8 cellular contexts compared by ENCODE assay signal in genomic region chr17:2030779-2031163, GRCh38. TPM values are rescaled to one million over a fixed set of nuclear protein-coding genes. Genes with fewer than 3 reads are reported as not detected.
A peak's percentile ranks its signal among the peaks of the same experiment; 100 is the strongest.
DNase-seq lines count a peak whose midpoint lies in the region; ATAC-seq and TF ChIP-seq lines count a peak whose summit lies in the region.

No MANE protein-coding gene starts in this region.

- H3K4me1 Mint-ChIP-seq in CD14-positive monocyte (peaks cover 22% of the 10 kb centered on the region), immature natural killer cell (peaks cover 17 to 25% of the 10 kb centered on the region in 2 donors)
- peaks cover 29% of the 10 kb centered on the region for H3K4me1 Mint-ChIP-seq in activated naive CD4-positive, alpha-beta T cell treated with anti-CD3 and anti-CD28 coated beads, Interleukin-2, amount 50 U/mL, for 24 hours
- H3K4me1 Mint-ChIP-seq in stimulated activated naive CD8-positive, alpha-beta T cell treated with anti-CD3 and anti-CD28 coated beads, Interleukin-15, amount 100 ng/mL, for 72 hours, result peaks cover 55% of the 10 kb centered on the region

- H3K9me3 Mint-ChIP-seq in CD14-positive monocyte (peaks cover 0 to 18% (median 14%) of the 10 kb centered on the region in 7 donors), immature natural killer cell (peaks cover 0 to 1% (median 0%) of the 10 kb centered on the region in 6 donors)
- no peaks in the 10 kb centered on the region for H3K9me3 Mint-ChIP-seq in activated naive CD4-positive, alpha-beta T cell treated with anti-CD3 and anti-CD28 coated beads, Interleukin-2, amount 50 U/mL, for 24 hours
- H3K9me3 Mint-ChIP-seq in stimulated activated naive CD8-positive, alpha-beta T cell treated with anti-CD3 and anti-CD28 coated beads, Interleukin-15, amount 100 ng/mL, for 72 hours, result no peaks in the 10 kb centered on the region

- peak; percentile 17 for ATAC-seq in HG02759 (IDR thresholded peaks at IDR 0.05; ENCODE audit: unreplicated experiment)
- ATAC-seq in stimulated activated naive CD8-positive, alpha-beta T cell treated with anti-CD3 and anti-CD28 coated beads, Interleukin-15, amount 100 ng/mL, for 72 hours, result peak; percentile 25

- intact Hi-C loops in CD14-positive monocyte (cut with micrococcal nuclease), result loop anchor here in 1 of 2 donors (10.0 kb wide), 1 partner anchor 316 kb away; the partner anchor contains the start of gene TLCD2

- H3K27ac Mint-ChIP-seq in CD14-positive monocyte, result peak overlapping the region in 3 of 7 donors; percentile 2 to 87 (median 75)
- peak overlapping the region; percentile 89 for H3K27ac Mint-ChIP-seq in activated naive CD4-positive, alpha-beta T cell treated with anti-CD3 and anti-CD28 coated beads, Interleukin-2, amount 50 U/mL, for 24 hours
- peak overlapping the region; percentile 65 to 91 (median 79) for H3K27ac Mint-ChIP-seq in immature natural killer cell
- H3K27ac Mint-ChIP-seq in stimulated activated naive CD8-positive, alpha-beta T cell treated with anti-CD3 and anti-CD28 coated beads, Interleukin-15, amount 100 ng/mL, for 72 hours, result peak overlapping the region; percentile 91 to 96

- H3K27me3 Mint-ChIP-seq in CD14-positive monocyte (ENCODE audit: low read depth in 3 of 3) (peaks cover 40 to 43% (median 40%) of the 10 kb centered on the region in 3 donors), immature natural killer cell (ENCODE audit: low read depth in 3 of 3) (peaks cover 6 to 13% (median 8%) of the 10 kb centered on the region in 3 donors)
- H3K27me3 Mint-ChIP-seq in activated naive CD4-positive, alpha-beta T cell treated with anti-CD3 and anti-CD28 coated beads, Interleukin-2, amount 50 U/mL, for 24 hours, result peaks cover 9% of the 10 kb centered on the region
- peaks cover 34% of the 10 kb centered on the region for H3K27me3 Mint-ChIP-seq in stimulated activated naive CD8-positive, alpha-beta T cell treated with anti-CD3 and anti-CD28 coated beads, Interleukin-15, amount 100 ng/mL, for 72 hours

- H3K36me3 Mint-ChIP-seq in CD14-positive monocyte (peaks cover 6 to 7% of the 10 kb centered on the region in 2 donors), immature natural killer cell (no peaks in the 10 kb centered on the region)
- H3K36me3 Mint-ChIP-seq in activated naive CD4-positive, alpha-beta T cell treated with anti-CD3 and anti-CD28 coated beads, Interleukin-2, amount 50 U/mL, for 24 hours, result no peaks in the 10 kb centered on the region

- H3K4me3 Mint-ChIP-seq in CD14-positive monocyte (peak overlapping the region; percentile 95 to 97), immature natural killer cell (peak overlapping the region; percentile 84 to 96 (median 94))
- H3K4me3 Mint-ChIP-seq in activated naive CD4-positive, alpha-beta T cell treated with anti-CD3 and anti-CD28 coated beads, Interleukin-2, amount 50 U/mL, for 24 hours, result peak overlapping the region; percentile 94
- H3K4me3 Mint-ChIP-seq in stimulated activated naive CD8-positive, alpha-beta T cell treated with anti-CD3 and anti-CD28 coated beads, Interleukin-15, amount 100 ng/mL, for 72 hours, result peak overlapping the region; percentile 93 to 94

- TF ChIP-seq CTCF in CD14-positive monocyte (IDR thresholded peaks at IDR 0.05), result no peak

- DNase-seq in CD14-positive monocyte (ENCODE audit: low spot score), result no peak
- no peak for DNase-seq in immature natural killer cell
- peak in 1 of 2 donors; percentile 71 for DNase-seq in stimulated activated naive CD8-positive, alpha-beta T cell treated with anti-CD3 and anti-CD28 coated beads, Interleukin-15, amount 100 ng/mL, for 72 hours
- DNase-seq in RKO (ENCODE audit: low spot score), result no peak
- no peak for DNase-seq in stimulated activated naive CD4-positive, alpha-beta T cell treated with Interleukin-2 at 50 U/mL for 16 hours (lab: John Stamatoyannopoulos, UW)
- DNase-seq in DMS79 (lab: John Stamatoyannopoulos, UW), result no peak

RNA-seq across cellular contexts. Expression of gene DPH1, which starts 0.8 kb away (rescaled TPM):
- polyA plus RNA-seq in CD14-positive monocyte, result 1 to 10 TPM; 7.5 to 9.3 TPM
- polyA plus RNA-seq in immature natural killer cell, result 10 to 100 TPM; 18.6 to 26.4 (median 21.4) TPM

RNA-seq across cellular contexts. Expression of gene RTN4RL1, which starts 5.6 kb away (rescaled TPM):
- polyA plus RNA-seq in CD14-positive monocyte (under 1 TPM; 0.11 to 0.29 TPM), immature natural killer cell (under 1 TPM in 1 of 3 donors, not detected in 2; 0.37 TPM)

RNA-seq across cellular contexts. Expression of gene OVCA2, which starts 11.1 kb away (rescaled TPM):
- 10 to 100 TPM; 69.1 to 94.9 TPM for polyA plus RNA-seq in CD14-positive monocyte
- polyA plus RNA-seq in immature natural killer cell, result 100 to 1,000 TPM in 2 of 3 donors, 10 to 100 TPM in 1; 90.6 to 107 (median 104) TPM

RNA-seq across cellular contexts. Expression of gene HIC1, which starts 24.1 kb away (rescaled TPM):
- polyA plus RNA-seq in CD14-positive monocyte, result under 1 TPM; 0.13 to 0.30 TPM
- 1 to 10 TPM in 2 of 3 donors, under 1 TPM in 1; 0.90 to 5.9 (median 1.2) TPM for polyA plus RNA-seq in immature natural killer cell
